ENCODE assay signal across 10 cellular contexts in the genomic region with DNA sequence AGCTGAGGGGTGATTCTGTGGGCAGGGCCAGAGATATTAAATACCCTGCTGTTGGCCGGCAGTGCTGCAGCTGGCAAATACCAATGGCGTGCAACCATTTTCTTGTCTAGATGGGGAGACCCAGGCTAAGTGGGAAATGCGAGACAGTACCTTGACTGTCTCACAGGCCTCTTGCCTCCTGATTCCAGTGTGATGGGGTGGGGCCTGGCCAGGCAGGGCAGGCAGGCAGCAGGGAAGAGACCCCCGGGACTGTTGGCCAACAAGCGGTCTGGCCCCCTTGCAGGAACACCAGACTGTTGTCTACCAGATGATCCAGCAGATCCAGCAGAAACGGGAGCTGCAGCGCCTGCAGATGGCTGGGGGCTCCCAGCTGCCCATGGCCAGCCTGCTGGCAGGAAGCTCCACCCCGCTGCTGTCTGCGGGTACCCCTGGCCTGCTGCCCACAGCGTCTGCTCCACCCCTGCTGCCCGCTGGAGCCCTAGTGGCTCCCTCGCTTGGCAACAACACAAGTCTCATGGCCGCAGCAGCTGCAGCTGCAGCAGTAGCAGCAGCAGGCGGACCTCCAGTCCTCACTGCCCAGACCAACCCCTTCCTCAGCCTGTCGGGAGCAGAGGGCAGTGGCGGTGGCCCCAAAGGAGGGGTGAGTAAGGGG. TPM values are rescaled to one million over a fixed set of nuclear protein-coding genes. Genes with fewer than 3 reads are reported as not detected.
DNase-seq lines count a peak whose midpoint lies in the region; ATAC-seq and TF ChIP-seq lines count a peak whose summit lies in the region.
"Had no signal": no experiment of that assay in that cellular context is flagged by ENCODE, and none has a peak within 500 bp of the region (broad histone marks: within the 10 kb centered on the region; RNA-seq: fewer than 3 reads in every experiment).

No MANE protein-coding gene starts in this region.

- TF ChIP-seq POLR2A in transverse colon (IDR thresholded peaks at IDR 0.05), result no peak

- peaks cover 5 to 8% of the 10 kb centered on the region in 2 donors for H3K36me3 Mint-ChIP-seq in activated T-cell treated with anti-CD3 and anti-CD28 coated beads, Interleukin-2, amount 50 U/mL, for 72 hours (ENCODE audit: insufficient read depth in 2 of 2)

- H3K4me3 Mint-ChIP-seq in activated T-cell treated with anti-CD3 and anti-CD28 coated beads, Interleukin-2, amount 50 U/mL, for 72 hours, result no peak overlapping the region
- H3K4me3 Mint-ChIP-seq: stimulated activated naive CD8-positive, alpha-beta T cell treated with anti-CD3 and anti-CD28 coated beads, Interleukin-15, amount 100 ng/mL, for 72 hours had no signal

- no peak overlapping the region for H3K4me3 ChIP-seq in right cardiac atrium (ENCODE audit: low read length)
- no peak overlapping the region for H3K4me3 ChIP-seq in transverse colon
- H3K4me3 ChIP-seq in brain microvascular endothelial cell (ENCODE audit: low read depth, low read length), result no peak overlapping the region
- H3K4me3 ChIP-seq: hepatocyte had no signal

- H3K36me3 ChIP-seq in transverse colon (peaks cover 0 to 6% (median 3%) of the 10 kb centered on the region in 4 donors), brain microvascular endothelial cell (replicated peaks) (peaks cover 6% of the 10 kb centered on the region)

- H3K9me3 Mint-ChIP-seq in activated T-cell treated with anti-CD3 and anti-CD28 coated beads, Interleukin-2, amount 50 U/mL, for 72 hours, result peaks cover 0 to 3% of the 10 kb centered on the region in 2 donors

- no peaks in the 10 kb centered on the region for H3K4me1 ChIP-seq in right cardiac atrium (ENCODE audit: control insufficient read depth, insufficient read depth, low read length)
- peaks cover 7 to 50% (median 25%) of the 10 kb centered on the region in 4 donors for H3K4me1 ChIP-seq in transverse colon

- TF ChIP-seq CTCF in transverse colon (IDR thresholded peaks at IDR 0.05) (no peak), brain microvascular endothelial cell (IDR thresholded peaks at IDR 0.05; ENCODE audit: low read depth, low read length, missing control alignments) (no peak)

- H3K27ac ChIP-seq in right cardiac atrium (ENCODE audit: low read length) (peak overlapping the region; percentile 8), transverse colon (peak overlapping the region; percentile 13 to 41 (median 34)), brain microvascular endothelial cell (no peak overlapping the region)
- H3K27ac ChIP-seq: hepatocyte had no signal

- ATAC-seq in activated T-cell treated with anti-CD3 and anti-CD28 coated beads, Interleukin-2, amount 50 U/mL, for 72 hours (replicated peaks in 1 of 2), result no peak
- ATAC-seq in SK-N-SH treated with all-trans-retinoic acid at 6 μM for 48 hours (peak; percentile 88), right cardiac atrium (peak; percentile 12 to 46), GM18907 (IDR thresholded peaks at IDR 0.05; ENCODE audit: unreplicated experiment) (no peak), HG02798 (IDR thresholded peaks at IDR 0.05; ENCODE audit: poor library complexity, unreplicated experiment) (no peak)
- ATAC-seq: stimulated activated naive CD8-positive, alpha-beta T cell treated with anti-CD3 and anti-CD28 coated beads, Interleukin-15, amount 100 ng/mL, for 72 hours had no signal

- TF ChIP-seq EP300 in transverse colon (IDR thresholded peaks at IDR 0.05; ENCODE audit: low read depth), result no peak

- in situ Hi-C loops in transverse colon (cut with MboI; ENCODE audit: low pct_ligation_motif_present in 1 of 4, low pct_unique_long_range_greater_than_20kb in 1 of 4, low sequenced_read_pairs in 3 of 4) (no loop called here), brain microvascular endothelial cell (cut with HindIII; ENCODE audit: low pct_ligation_motif_present, low sequenced_read_pairs) (no loop called here)

- H3K9me3 ChIP-seq in right cardiac atrium (ENCODE audit: control insufficient read depth, low read length) (no peaks in the 10 kb centered on the region), transverse colon (no peaks in the 10 kb centered on the region)

- no peak for DNase-seq in activated T-cell treated with anti-CD3 and anti-CD28 coated beads, Interleukin-2, amount 50 U/mL, for 72 hours
- DNase-seq in activated T-cell treated with anti-CD3 and anti-CD28 coated beads, Interleukin-2, amount 50 U/mL, for 1 hour, result no peak
- DNase-seq in right cardiac atrium (peak; percentile 63 to 92 (median 86)), transverse colon (peak; percentile 72), brain microvascular endothelial cell (no peak)
- DNase-seq: stimulated activated naive CD8-positive, alpha-beta T cell treated with anti-CD3 and anti-CD28 coated beads, Interleukin-15, amount 100 ng/mL, for 72 hours had no signal

- peak overlapping the region; percentile 7 for H3K27ac Mint-ChIP-seq in activated T-cell treated with anti-CD3 and anti-CD28 coated beads, Interleukin-2, amount 50 U/mL, for 72 hours
- H3K27ac Mint-ChIP-seq: stimulated activated naive CD8-positive, alpha-beta T cell treated with anti-CD3 and anti-CD28 coated beads, Interleukin-15, amount 100 ng/mL, for 72 hours had no signal

- H3K4me1 Mint-ChIP-seq in activated T-cell treated with anti-CD3 and anti-CD28 coated beads, Interleukin-2, amount 50 U/mL, for 72 hours (ENCODE audit: low read depth), result peaks cover 67% of the 10 kb centered on the region

- H3K27me3 ChIP-seq in right cardiac atrium (ENCODE audit: control insufficient read depth, insufficient read depth) (no peaks in the 10 kb centered on the region), transverse colon (no peaks in the 10 kb centered on the region), brain microvascular endothelial cell (replicated peaks) (no peaks in the 10 kb centered on the region)
- H3K27me3 ChIP-seq: hepatocyte had no signal

- WGBS in right cardiac atrium, result 50% methylated on average over 16 of the region's 16 CpGs
- 42 to 59% methylated on average over 2 to 7 of the region's 16 CpGs for WGBS in transverse colon (ENCODE audit: low coverage in 1 of 2), 2 donors

- intact Hi-C loops in right cardiac atrium (cut with DNase I), result no loop called here
- intact Hi-C loops in transverse colon (cut with DNase I; ENCODE audit: low total_unique reads), result no loop called here

- no peaks in the 10 kb centered on the region for H3K27me3 Mint-ChIP-seq in activated T-cell treated with anti-CD3 and anti-CD28 coated beads, Interleukin-2, amount 50 U/mL, for 72 hours (ENCODE audit: low read depth)
- H3K27me3 Mint-ChIP-seq: stimulated activated naive CD8-positive, alpha-beta T cell treated with anti-CD3 and anti-CD28 coated beads, Interleukin-15, amount 100 ng/mL, for 72 hours had no signal

TF ChIP-seq in SK-N-SH treated with all-trans-retinoic acid at 6 μM for 48 hours, 23 proteins besides CTCF, POLR2A, EP300 and RAD21:
- TF ChIP-seq, protein P1, sequence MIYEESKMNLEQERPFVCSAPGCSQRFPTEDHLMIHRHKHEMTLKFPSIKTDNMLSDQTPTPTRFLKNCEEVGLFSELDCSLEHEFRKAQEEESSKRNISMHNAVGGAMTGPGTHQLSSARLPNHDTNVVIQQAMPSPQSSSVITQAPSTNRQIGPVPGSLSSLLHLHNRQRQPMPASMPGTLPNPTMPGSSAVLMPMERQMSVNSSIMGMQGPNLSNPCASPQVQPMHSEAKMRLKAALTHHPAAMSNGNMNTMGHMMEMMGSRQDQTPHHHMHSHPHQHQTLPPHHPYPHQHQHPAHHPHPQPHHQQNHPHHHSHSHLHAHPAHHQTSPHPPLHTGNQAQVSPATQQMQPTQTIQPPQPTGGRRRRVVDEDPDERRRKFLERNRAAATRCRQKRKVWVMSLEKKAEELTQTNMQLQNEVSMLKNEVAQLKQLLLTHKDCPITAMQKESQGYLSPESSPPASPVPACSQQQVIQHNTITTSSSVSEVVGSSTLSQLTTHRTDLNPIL (CRISPR knock-in tag; IDR thresholded peaks at IDR 0.05; ENCODE audit: low read depth), result no peak
- TF ChIP-seq TCF4 (CRISPR knock-in tag; IDR thresholded peaks at IDR 0.05; ENCODE audit: borderline replicate concordance), result peak; percentile 55; the same call in 1 of the 2 replicates

RNA-seq across cellular contexts. Expression of gene CISD3, which starts 5.7 kb away (rescaled TPM):
- 10 to 100 TPM; 25.5 to 27.8 TPM for total RNA-seq in activated T-cell treated with anti-CD3 and anti-CD28 coated beads, Interleukin-2, amount 50 U/mL, for 72 hours
- 10 to 100 TPM; 43.7 to 74.6 (median 67.9) TPM for total RNA-seq in right cardiac atrium
- 78.1 TPM for polyA plus RNA-seq in right cardiac atrium
- 10 to 100 TPM; 11.2 to 35.0 (median 20.5) TPM for total RNA-seq in transverse colon

RNA-seq across cellular contexts. Expression of gene MLLT6, which starts 19.4 kb away (rescaled TPM):
- 100 to 1,000 TPM; 251 to 263 TPM for total RNA-seq in activated T-cell treated with anti-CD3 and anti-CD28 coated beads, Interleukin-2, amount 50 U/mL, for 72 hours
- total RNA-seq in right cardiac atrium (100 to 1,000 TPM in 2 of 4 donors, 10 to 100 TPM in 2; 80.7 to 108 (median 94.2) TPM), transverse colon (100 to 1,000 TPM in 2 of 4 donors, 10 to 100 TPM in 2; 68.7 to 272 (median 100) TPM)
- polyA plus RNA-seq in right cardiac atrium, result 81.2 TPM

RNA-seq across cellular contexts. Expression of gene PCGF2, which starts 23.7 kb away (rescaled TPM):
- total RNA-seq in activated T-cell treated with anti-CD3 and anti-CD28 coated beads, Interleukin-2, amount 50 U/mL, for 72 hours, result 1 to 10 TPM; 2.7 to 7.7 TPM
- 10 to 100 TPM; 28.2 to 48.4 (median 34.7) TPM for total RNA-seq in right cardiac atrium
- polyA plus RNA-seq in right cardiac atrium, result 34.3 TPM
- total RNA-seq in transverse colon, result 10 to 100 TPM in 3 of 4 donors, 1 to 10 TPM in 1; 9.1 to 41.9 (median 12.2) TPM

RNA-seq across cellular contexts. Expression of gene PSMB3, which starts 28.1 kb away (rescaled TPM):
- 100 to 1,000 TPM; 182 to 190 TPM for total RNA-seq in activated T-cell treated with anti-CD3 and anti-CD28 coated beads, Interleukin-2, amount 50 U/mL, for 72 hours
- total RNA-seq in right cardiac atrium (100 to 1,000 TPM; 134 to 167 (median 146) TPM), transverse colon (100 to 1,000 TPM; 137 to 169 (median 159) TPM)
- polyA plus RNA-seq in right cardiac atrium, result 247 TPM

RNA-seq across cellular contexts. Expression of gene EPOP, which starts 49.7 kb away (rescaled TPM):
- 10 to 100 TPM; 30.3 to 37.4 TPM for total RNA-seq in activated T-cell treated with anti-CD3 and anti-CD28 coated beads, Interleukin-2, amount 50 U/mL, for 72 hours
- total RNA-seq in right cardiac atrium (1 to 10 TPM in 3 of 4 donors, under 1 TPM in 1; 0.91 to 2.9 (median 1.7) TPM), transverse colon (1 to 10 TPM in 1 of 4 donors, under 1 TPM in 3; 0.14 to 3.8 (median 0.61) TPM)
- 2.1 TPM for polyA plus RNA-seq in right cardiac atrium

Comparison
In these comparisons a context has a peak if more than half of its experiments do, and no peak if none do; other contexts are left out.
1. ATAC-seq: peak in SK-N-SH treated with all-trans-retinoic acid at 6 μM for 48 hours (single experiment) and right cardiac atrium (2 of 2); none in activated T-cell treated with anti-CD3 and anti-CD28 coated beads, Interleukin-2, amount 50 U/mL, for 72 hours (0 of 2), GM18907 (single experiment) and HG02798 (single experiment).
2. DNase-seq: peak in right cardiac atrium (3 of 3) and transverse colon (single experiment); none in activated T-cell treated with anti-CD3 and anti-CD28 coated beads, Interleukin-2, amount 50 U/mL, for 72 hours (0 of 2), activated T-cell treated with anti-CD3 and anti-CD28 coated beads, Interleukin-2, amount 50 U/mL, for 1 hour (single experiment) and brain microvascular endothelial cell (single experiment).